1 cellular context compared by ENCODE assay signal in the genomic region with DNA sequence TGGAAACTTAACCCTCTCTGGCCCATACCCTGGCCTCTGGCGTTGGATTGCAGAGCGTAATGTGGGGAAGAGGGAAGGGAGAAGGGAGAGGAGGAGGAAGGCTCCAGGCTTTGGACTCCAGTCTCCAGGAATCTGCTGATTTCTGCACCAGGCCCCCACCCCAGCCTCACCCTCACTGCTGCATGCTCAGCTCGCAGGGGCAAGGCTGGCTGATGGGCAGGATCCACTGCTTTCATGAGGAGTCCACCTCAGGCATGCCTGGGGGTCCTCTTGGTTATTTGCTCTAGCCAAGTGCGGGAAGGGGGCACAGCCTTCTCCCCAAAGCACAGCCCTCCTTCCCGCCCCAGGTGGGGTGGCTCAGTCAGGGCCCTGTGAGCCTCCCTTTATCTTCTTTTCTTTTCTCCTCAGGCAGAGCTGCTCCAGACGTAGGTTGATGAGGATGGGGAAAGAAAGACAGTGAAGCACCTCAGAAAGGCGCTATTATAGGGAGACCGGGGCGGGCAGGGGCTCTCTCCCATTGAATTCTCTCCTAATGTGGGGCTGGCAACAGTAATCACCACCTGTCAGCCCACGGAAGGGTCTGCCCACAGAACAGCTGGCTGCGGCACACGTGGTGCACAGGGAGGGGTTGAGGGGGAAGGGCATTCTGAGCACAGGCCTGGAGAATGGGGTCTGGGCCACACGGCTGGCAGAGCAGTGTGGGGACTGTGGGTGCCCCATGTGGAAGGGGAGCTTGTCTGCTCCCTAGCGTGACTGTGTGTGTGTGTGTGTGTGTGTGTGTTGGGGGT.
TF ChIP-seq lines count a peak whose summit lies in the region.

No MANE protein-coding gene starts in this region.

TF ChIP-seq in HepG2, 621 proteins besides CTCF, POLR2A, EP300 and RAD21:
- TF ChIP-seq TEAD3 (CRISPR knock-in tag; optimal IDR thresholded peaks at IDR 0.05; ENCODE audit: borderline replicate concordance): peak; percentile 2
- TF ChIP-seq, protein P1, sequence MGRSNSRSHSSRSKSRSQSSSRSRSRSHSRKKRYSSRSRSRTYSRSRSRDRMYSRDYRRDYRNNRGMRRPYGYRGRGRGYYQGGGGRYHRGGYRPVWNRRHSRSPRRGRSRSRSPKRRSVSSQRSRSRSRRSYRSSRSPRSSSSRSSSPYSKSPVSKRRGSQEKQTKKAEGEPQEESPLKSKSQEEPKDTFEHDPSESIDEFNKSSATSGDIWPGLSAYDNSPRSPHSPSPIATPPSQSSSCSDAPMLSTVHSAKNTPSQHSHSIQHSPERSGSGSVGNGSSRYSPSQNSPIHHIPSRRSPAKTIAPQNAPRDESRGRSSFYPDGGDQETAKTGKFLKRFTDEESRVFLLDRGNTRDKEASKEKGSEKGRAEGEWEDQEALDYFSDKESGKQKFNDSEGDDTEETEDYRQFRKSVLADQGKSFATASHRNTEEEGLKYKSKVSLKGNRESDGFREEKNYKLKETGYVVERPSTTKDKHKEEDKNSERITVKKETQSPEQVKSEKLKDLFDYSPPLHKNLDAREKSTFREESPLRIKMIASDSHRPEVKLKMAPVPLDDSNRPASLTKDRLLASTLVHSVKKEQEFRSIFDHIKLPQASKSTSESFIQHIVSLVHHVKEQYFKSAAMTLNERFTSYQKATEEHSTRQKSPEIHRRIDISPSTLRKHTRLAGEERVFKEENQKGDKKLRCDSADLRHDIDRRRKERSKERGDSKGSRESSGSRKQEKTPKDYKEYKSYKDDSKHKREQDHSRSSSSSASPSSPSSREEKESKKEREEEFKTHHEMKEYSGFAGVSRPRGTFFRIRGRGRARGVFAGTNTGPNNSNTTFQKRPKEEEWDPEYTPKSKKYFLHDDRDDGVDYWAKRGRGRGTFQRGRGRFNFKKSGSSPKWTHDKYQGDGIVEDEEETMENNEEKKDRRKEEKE (IDR thresholded peaks at IDR 0.05): no peak
- TF ChIP-seq, protein P2, sequence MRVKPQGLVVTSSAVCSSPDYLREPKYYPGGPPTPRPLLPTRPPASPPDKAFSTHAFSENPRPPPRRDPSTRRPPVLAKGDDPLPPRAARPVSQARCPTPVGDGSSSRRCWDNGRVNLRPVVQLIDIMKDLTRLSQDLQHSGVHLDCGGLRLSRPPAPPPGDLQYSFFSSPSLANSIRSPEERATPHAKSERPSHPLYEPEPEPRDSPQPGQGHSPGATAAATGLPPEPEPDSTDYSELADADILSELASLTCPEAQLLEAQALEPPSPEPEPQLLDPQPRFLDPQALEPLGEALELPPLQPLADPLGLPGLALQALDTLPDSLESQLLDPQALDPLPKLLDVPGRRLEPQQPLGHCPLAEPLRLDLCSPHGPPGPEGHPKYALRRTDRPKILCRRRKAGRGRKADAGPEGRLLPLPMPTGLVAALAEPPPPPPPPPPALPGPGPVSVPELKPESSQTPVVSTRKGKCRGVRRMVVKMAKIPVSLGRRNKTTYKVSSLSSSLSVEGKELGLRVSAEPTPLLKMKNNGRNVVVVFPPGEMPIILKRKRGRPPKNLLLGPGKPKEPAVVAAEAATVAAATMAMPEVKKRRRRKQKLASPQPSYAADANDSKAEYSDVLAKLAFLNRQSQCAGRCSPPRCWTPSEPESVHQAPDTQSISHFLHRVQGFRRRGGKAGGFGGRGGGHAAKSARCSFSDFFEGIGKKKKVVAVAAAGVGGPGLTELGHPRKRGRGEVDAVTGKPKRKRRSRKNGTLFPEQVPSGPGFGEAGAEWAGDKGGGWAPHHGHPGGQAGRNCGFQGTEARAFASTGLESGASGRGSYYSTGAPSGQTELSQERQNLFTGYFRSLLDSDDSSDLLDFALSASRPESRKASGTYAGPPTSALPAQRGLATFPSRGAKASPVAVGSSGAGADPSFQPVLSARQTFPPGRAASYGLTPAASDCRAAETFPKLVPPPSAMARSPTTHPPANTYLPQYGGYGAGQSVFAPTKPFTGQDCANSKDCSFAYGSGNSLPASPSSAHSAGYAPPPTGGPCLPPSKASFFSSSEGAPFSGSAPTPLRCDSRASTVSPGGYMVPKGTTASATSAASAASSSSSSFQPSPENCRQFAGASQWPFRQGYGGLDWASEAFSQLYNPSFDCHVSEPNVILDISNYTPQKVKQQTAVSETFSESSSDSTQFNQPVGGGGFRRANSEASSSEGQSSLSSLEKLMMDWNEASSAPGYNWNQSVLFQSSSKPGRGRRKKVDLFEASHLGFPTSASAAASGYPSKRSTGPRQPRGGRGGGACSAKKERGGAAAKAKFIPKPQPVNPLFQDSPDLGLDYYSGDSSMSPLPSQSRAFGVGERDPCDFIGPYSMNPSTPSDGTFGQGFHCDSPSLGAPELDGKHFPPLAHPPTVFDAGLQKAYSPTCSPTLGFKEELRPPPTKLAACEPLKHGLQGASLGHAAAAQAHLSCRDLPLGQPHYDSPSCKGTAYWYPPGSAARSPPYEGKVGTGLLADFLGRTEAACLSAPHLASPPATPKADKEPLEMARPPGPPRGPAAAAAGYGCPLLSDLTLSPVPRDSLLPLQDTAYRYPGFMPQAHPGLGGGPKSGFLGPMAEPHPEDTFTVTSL (CRISPR knock-in tag; IDR thresholded peaks at IDR 0.05; ENCODE audit: borderline replicate concordance): 0 out of 2 replicates have a peak, but pooled peaks have one; percentile 39
- TF ChIP-seq, protein P3, sequence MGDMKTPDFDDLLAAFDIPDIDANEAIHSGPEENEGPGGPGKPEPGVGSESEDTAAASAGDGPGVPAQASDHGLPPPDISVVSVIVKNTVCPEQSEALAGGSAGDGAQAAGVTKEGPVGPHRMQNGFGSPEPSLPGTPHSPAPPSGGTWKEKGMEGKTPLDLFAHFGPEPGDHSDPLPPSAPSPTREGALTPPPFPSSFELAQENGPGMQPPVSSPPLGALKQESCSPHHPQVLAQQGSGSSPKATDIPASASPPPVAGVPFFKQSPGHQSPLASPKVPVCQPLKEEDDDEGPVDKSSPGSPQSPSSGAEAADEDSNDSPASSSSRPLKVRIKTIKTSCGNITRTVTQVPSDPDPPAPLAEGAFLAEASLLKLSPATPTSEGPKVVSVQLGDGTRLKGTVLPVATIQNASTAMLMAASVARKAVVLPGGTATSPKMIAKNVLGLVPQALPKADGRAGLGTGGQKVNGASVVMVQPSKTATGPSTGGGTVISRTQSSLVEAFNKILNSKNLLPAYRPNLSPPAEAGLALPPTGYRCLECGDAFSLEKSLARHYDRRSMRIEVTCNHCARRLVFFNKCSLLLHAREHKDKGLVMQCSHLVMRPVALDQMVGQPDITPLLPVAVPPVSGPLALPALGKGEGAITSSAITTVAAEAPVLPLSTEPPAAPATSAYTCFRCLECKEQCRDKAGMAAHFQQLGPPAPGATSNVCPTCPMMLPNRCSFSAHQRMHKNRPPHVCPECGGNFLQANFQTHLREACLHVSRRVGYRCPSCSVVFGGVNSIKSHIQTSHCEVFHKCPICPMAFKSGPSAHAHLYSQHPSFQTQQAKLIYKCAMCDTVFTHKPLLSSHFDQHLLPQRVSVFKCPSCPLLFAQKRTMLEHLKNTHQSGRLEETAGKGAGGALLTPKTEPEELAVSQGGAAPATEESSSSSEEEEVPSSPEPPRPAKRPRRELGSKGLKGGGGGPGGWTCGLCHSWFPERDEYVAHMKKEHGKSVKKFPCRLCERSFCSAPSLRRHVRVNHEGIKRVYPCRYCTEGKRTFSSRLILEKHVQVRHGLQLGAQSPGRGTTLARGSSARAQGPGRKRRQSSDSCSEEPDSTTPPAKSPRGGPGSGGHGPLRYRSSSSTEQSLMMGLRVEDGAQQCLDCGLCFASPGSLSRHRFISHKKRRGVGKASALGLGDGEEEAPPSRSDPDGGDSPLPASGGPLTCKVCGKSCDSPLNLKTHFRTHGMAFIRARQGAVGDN (CRISPR knock-in tag; IDR thresholded peaks at IDR 0.05): peak; percentile 11; the same call in 1 of the 2 replicates
- TF ChIP-seq ZNF652 (CRISPR knock-in tag; IDR thresholded peaks at IDR 0.05; ENCODE audit: borderline replicate concordance, low read depth): peak; percentile 67; the same call in 1 of the 2 replicates
- no peak for TF ChIP-seq ARNT (IDR thresholded peaks at IDR 0.05)
- no peak for TF ChIP-seq HHEX (CRISPR knock-in tag; IDR thresholded peaks at IDR 0.05)
- TF ChIP-seq ZNF605 (CRISPR knock-in tag; IDR thresholded peaks at IDR 0.05): 0 out of 2 replicates have a peak, but pooled peaks have one; percentile 5
- no peak for TF ChIP-seq NAIF1 (CRISPR knock-in tag; IDR thresholded peaks at IDR 0.05; ENCODE audit: borderline replicate concordance)
- TF ChIP-seq, protein P4, sequence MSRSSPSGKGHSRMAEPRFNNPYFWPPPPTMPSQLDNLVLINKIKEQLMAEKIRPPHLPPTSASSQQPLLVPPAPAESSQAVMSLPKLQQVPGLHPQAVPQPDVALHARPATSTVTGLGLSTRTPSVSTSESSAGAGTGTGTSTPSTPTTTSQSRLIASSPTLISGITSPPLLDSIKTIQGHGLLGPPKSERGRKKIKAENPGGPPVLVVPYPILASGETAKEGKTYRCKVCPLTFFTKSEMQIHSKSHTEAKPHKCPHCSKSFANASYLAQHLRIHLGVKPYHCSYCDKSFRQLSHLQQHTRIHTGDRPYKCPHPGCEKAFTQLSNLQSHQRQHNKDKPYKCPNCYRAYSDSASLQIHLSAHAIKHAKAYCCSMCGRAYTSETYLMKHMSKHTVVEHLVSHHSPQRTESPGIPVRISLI (CRISPR knock-in tag; IDR thresholded peaks at IDR 0.05; ENCODE audit: borderline replicate concordance): no peak
- TF ChIP-seq, protein P5, sequence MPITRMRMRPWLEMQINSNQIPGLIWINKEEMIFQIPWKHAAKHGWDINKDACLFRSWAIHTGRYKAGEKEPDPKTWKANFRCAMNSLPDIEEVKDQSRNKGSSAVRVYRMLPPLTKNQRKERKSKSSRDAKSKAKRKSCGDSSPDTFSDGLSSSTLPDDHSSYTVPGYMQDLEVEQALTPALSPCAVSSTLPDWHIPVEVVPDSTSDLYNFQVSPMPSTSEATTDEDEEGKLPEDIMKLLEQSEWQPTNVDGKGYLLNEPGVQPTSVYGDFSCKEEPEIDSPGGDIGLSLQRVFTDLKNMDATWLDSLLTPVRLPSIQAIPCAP (CRISPR knock-in tag; IDR thresholded peaks at IDR 0.05; ENCODE audit: low read depth): no peak
- 0 out of 2 replicates have a peak, but pooled peaks have one; percentile 32 for TF ChIP-seq MEIS1 (CRISPR knock-in tag; IDR thresholded peaks at IDR 0.05; ENCODE audit: borderline replicate concordance)
- no peak for TF ChIP-seq JUND (CRISPR knock-in tag; IDR thresholded peaks at IDR 0.05)
- TF ChIP-seq HES4 (CRISPR knock-in tag; IDR thresholded peaks at IDR 0.05; ENCODE audit: borderline replicate concordance): no peak
- TF ChIP-seq, protein P6, sequence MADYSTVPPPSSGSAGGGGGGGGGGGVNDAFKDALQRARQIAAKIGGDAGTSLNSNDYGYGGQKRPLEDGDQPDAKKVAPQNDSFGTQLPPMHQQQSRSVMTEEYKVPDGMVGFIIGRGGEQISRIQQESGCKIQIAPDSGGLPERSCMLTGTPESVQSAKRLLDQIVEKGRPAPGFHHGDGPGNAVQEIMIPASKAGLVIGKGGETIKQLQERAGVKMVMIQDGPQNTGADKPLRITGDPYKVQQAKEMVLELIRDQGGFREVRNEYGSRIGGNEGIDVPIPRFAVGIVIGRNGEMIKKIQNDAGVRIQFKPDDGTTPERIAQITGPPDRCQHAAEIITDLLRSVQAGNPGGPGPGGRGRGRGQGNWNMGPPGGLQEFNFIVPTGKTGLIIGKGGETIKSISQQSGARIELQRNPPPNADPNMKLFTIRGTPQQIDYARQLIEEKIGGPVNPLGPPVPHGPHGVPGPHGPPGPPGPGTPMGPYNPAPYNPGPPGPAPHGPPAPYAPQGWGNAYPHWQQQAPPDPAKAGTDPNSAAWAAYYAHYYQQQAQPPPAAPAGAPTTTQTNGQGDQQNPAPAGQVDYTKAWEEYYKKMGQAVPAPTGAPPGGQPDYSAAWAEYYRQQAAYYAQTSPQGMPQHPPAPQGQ (CRISPR knock-in tag; IDR thresholded peaks at IDR 0.05; ENCODE audit: borderline replicate concordance): no peak
- TF ChIP-seq, protein P7, sequence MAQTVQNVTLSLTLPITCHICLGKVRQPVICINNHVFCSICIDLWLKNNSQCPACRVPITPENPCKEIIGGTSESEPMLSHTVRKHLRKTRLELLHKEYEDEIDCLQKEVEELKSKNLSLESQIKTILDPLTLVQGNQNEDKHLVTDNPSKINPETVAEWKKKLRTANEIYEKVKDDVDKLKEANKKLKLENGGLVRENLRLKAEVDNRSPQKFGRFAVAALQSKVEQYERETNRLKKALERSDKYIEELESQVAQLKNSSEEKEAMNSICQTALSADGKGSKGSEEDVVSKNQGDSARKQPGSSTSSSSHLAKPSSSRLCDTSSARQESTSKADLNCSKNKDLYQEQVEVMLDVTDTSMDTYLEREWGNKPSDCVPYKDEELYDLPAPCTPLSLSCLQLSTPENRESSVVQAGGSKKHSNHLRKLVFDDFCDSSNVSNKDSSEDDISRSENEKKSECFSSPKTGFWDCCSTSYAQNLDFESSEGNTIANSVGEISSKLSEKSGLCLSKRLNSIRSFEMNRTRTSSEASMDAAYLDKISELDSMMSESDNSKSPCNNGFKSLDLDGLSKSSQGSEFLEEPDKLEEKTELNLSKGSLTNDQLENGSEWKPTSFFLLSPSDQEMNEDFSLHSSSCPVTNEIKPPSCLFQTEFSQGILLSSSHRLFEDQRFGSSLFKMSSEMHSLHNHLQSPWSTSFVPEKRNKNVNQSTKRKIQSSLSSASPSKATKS (CRISPR knock-in tag; IDR thresholded peaks at IDR 0.05): no peak
